22 cellular contexts compared by ENCODE assay signal in the genomic region with DNA sequence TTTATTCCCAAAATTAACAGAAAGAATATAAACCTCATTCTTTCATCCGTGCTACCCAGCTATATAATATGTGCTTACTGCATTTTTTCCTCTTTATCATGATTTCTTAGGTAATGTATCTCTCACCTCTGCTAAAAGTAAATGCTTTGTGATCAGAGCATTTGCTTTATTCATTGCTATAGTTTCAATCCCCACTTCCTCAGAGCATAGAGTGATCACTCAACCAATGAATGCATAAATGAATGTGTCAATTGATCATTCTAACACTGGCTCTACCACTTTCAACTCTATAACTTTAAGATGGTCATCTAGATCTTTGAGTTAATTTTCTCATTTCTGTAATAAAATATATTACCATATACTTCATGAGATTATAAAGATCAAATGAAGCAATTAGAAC.
DNase-seq lines count a peak whose midpoint lies in the region; ATAC-seq, FAIRE-seq and TF ChIP-seq lines count a peak whose summit lies in the region.
"Had no signal": no experiment of that assay in that cellular context is flagged by ENCODE, and none has a peak within 500 bp of the region (broad histone marks: within the 10 kb centered on the region; RNA-seq: fewer than 3 reads in every experiment).

No MANE protein-coding gene starts in this region.

- no peak overlapping the region for H4K8ac ChIP-seq in neuronal stem cell (ENCODE audit: low read depth, low read length)

- H3K36me3 ChIP-seq in GM12878 (ENCODE audit: control insufficient read depth in 2 of 2, insufficient read depth in 2 of 2, low read length in 1 of 2) (no peaks in the 10 kb centered on the region), neuronal stem cell (replicated peaks in 1 of 2; ENCODE audit: control insufficient read depth in 2 of 2, insufficient read depth in 2 of 2, low read length in 2 of 2) (no peaks in the 10 kb centered on the region)

- H3K23ac ChIP-seq in neuronal stem cell (ENCODE audit: low read depth, low read length, poor library complexity): no peak overlapping the region

- H4K91ac ChIP-seq in neuronal stem cell (ENCODE audit: low read depth, low read length, poor library complexity): no peak overlapping the region

- intact Hi-C loops in GM12878 (cut with micrococcal nuclease; ENCODE audit: unreplicated experiment): no loop called here

- in situ Hi-C loops in GM12878 (cut with MboI): no loop called here

- H3K27ac ChIP-seq in GM12878 (ENCODE audit: control insufficient read depth, insufficient read depth) (no peak overlapping the region), neuronal stem cell (replicated peaks; ENCODE audit: low read length) (no peak overlapping the region)
- H3K27ac ChIP-seq: A549, GM23248 had no signal

- BruUV-seq in GM12878 (replicated peaks; lab: Mats Ljungman, UMichigan): no TSS peak

- no peak overlapping the region for H2BK120ac ChIP-seq in neuronal stem cell (ENCODE audit: low read depth, low read length)

- H3K4me1 ChIP-seq in GM12878 (ENCODE audit: control insufficient read depth, insufficient read depth, low read length) (no peaks in the 10 kb centered on the region), neuronal stem cell (ENCODE audit: control insufficient read depth in 2 of 2, insufficient read depth in 1 of 2, low read depth in 1 of 2, low read length in 2 of 2) (no peaks in the 10 kb centered on the region)
- H3K4me1 ChIP-seq: A549 had no signal

- H2AFZ ChIP-seq in GM12878 (ENCODE audit: control insufficient read depth, low read depth, low read length) (no peak overlapping the region), neuronal stem cell (ENCODE audit: low read length) (no peak overlapping the region)
- H2AFZ ChIP-seq: GM23248 had no signal

- peak; percentile 55 for ATAC-seq in GM18868 (IDR thresholded peaks at IDR 0.05; ENCODE audit: unreplicated experiment)
- ATAC-seq in GM12878: peak; percentile 73
- no peak for ATAC-seq in HG03469 (IDR thresholded peaks at IDR 0.05; ENCODE audit: unreplicated experiment)
- ATAC-seq: A549 had no signal

- POLR2A ChIA-PET in GM12878 (lab: Charles Lee): no interaction called here

- H3K9me3 ChIP-seq in GM12878 (replicated peaks; ENCODE audit: control insufficient read depth, insufficient read depth, low read length): no peaks in the 10 kb centered on the region
- no peaks in the 10 kb centered on the region for H3K9me3 ChIP-seq in neuronal stem cell (replicated peaks in 1 of 2; ENCODE audit: control insufficient read depth in 2 of 2, insufficient read depth in 1 of 2, low read depth in 1 of 2, low read length in 2 of 2)
- H3K9me3 ChIP-seq: A549 had no signal

- WGBS in GM12878 (ENCODE audit: insufficient coverage, insufficient replicate concordance, low lambda C conversion rate, missing lambda C conversion rate): 68% methylated on average over 1 of the region's 1 CpG
- WGBS in neuronal stem cell (ENCODE audit: extremely low coverage in 2 of 2, insufficient read length in 2 of 2, insufficient replicate concordance in 1 of 2), 2 donors: no CpG with 5 or more reads among the region's 1 CpG

- DNase-seq in GM12865 (ENCODE audit: low read depth) (peak; percentile 4), GM12878 (ENCODE audit: low read depth, low spot score) (no peak), neuronal stem cell (ENCODE audit: low spot score) (no peak)
- no peak for DNase-seq in stimulated activated CD4-positive, alpha-beta T cell treated with anti-CD3 and anti-CD28 coated beads, Interleukin-1b, Interleukin-23, amount 100 ng/mL, for 48 hours
- DNase-seq in stimulated activated CD4-positive, alpha-beta T cell treated with anti-CD3 and anti-CD28 coated beads, Interleukin-4, amount 100 ng/mL, for 1 hour: no peak
- DNase-seq: 8988T; ACHN; AML-193; C1 segment of cervical spinal cord; Calu3; CD4-positive, alpha-beta memory T cell; COR-L47; DMS53; DMS79 treated with DMSO at 0.1 percent for 48 hours; GF-D8; GM23248; H7; HCEC 1CT had no signal

- H3K14ac ChIP-seq in neuronal stem cell (ENCODE audit: low read length): no peak overlapping the region

- no peak overlapping the region for H2BK12ac ChIP-seq in neuronal stem cell (ENCODE audit: low read length)

- H3K4ac ChIP-seq in neuronal stem cell (ENCODE audit: low read length): no peak overlapping the region

- H3K9ac ChIP-seq in GM12878 (ENCODE audit: control insufficient read depth, insufficient read depth, low read length): no peak overlapping the region
- no peak overlapping the region for H3K9ac ChIP-seq in neuronal stem cell (ENCODE audit: low read depth, low read length, poor library complexity)
- H3K9ac ChIP-seq: GM23248 had no signal

- RAD21 ChIA-PET in GM12878 (lab: Charles Lee; ENCODE audit: unreplicated experiment): interaction anchor here (1.0 to 1.3 kb wide), 2 partner anchors 39 to 74 kb away, joined by 3 read pairs; no protein-coding TSS in a partner anchor

- TF ChIP-seq EP300 in GM12878 (IDR thresholded peaks at IDR 0.05; ENCODE audit: borderline replicate concordance in 1 of 2, control insufficient read depth in 1 of 2, low read depth in 2 of 2, low read length in 2 of 2): no peak

- TF ChIP-seq POLR2A in GM12878 (IDR thresholded peaks at IDR 0.05; ENCODE audit: low read depth, low read length): no peak

- H3K79me1 ChIP-seq in neuronal stem cell (ENCODE audit: low read depth, low read length): no peaks in the 10 kb centered on the region

- no peak overlapping the region for H2BK5ac ChIP-seq in neuronal stem cell (ENCODE audit: low read length)

- H3K18ac ChIP-seq in neuronal stem cell (ENCODE audit: low read length): no peak overlapping the region

- H3K27me3 ChIP-seq in GM12878 (replicated peaks in 1 of 2; ENCODE audit: control insufficient read depth in 2 of 2, insufficient read depth in 2 of 2, low read length in 1 of 2) (no peaks in the 10 kb centered on the region), neuronal stem cell (ENCODE audit: control insufficient read depth in 3 of 3, insufficient read depth in 3 of 3, low read depth in 1 of 3, low read length in 3 of 3) (no peaks in the 10 kb centered on the region)

- H2BK15ac ChIP-seq in neuronal stem cell (ENCODE audit: low read length): no peak overlapping the region

- TF ChIP-seq CTCF in GM12865 (IDR thresholded peaks at IDR 0.05; ENCODE audit: insufficient read depth, low read depth, low read length, missing control alignments) (no peak), GM12878 (IDR thresholded peaks at IDR 0.05 in 2 of 3, conservative IDR thresholded peaks at IDR 0.05 in 1 of 3; ENCODE audit: control insufficient read depth in 2 of 3, extremely low read depth in 1 of 3, insufficient read depth in 1 of 3, low read depth in 3 of 3, low read length in 3 of 3) (no peak)

- no peaks in the 10 kb centered on the region for H3K79me2 ChIP-seq in GM12878 (ENCODE audit: control insufficient read depth, insufficient read depth, low read length)

- no peak for FAIRE-seq in GM12878 (lab: Jason Lieb, UNC)
- FAIRE-seq: A549, H1 had no signal

- H3K4me3 ChIP-seq in GM12865 (ENCODE audit: low read depth, low read length): no peak overlapping the region
- no peak overlapping the region for H3K4me3 ChIP-seq in GM12878
- H3K4me3 ChIP-seq in neuronal stem cell (ENCODE audit: low read length in 2 of 2): no peak overlapping the region
- H3K4me3 ChIP-seq: A549, GM23248 had no signal

- H4K20me1 ChIP-seq in GM12878 (ENCODE audit: control insufficient read depth, insufficient read depth): no peaks in the 10 kb centered on the region

- CTCF ChIA-PET in GM12878 (lab: Yijun Ruan, JAX): no interaction called here

- H3K4me2 ChIP-seq in GM12878 (ENCODE audit: control insufficient read depth, insufficient read depth) (no peak overlapping the region), neuronal stem cell (ENCODE audit: insufficient read depth, low read length, poor library complexity, severe bottlenecking) (no peak overlapping the region)
- H3K4me2 ChIP-seq: A549 had no signal

- SMC1A ChIA-PET in GM12878 (lab: Charles Lee; ENCODE audit: uncharacterized antibody, unreplicated experiment): interaction anchor here (1.2 kb wide), 1 partner anchor 337 kb away, joined by 3 read pairs; no protein-coding TSS in a partner anchor

- H2AK5ac ChIP-seq in neuronal stem cell (ENCODE audit: low read depth, low read length): no peak overlapping the region

- no peak for TF ChIP-seq RAD21 in GM12878 (IDR thresholded peaks at IDR 0.05; ENCODE audit: insufficient read depth, low read depth, low read length)

TF ChIP-seq in GM12878, 131 proteins besides CTCF, POLR2A, EP300 and RAD21 (continues in another document):
- no peak for TF ChIP-seq BMI1 (IDR thresholded peaks at IDR 0.05; ENCODE audit: borderline replicate concordance)
- no peak for TF ChIP-seq TCF3 (IDR thresholded peaks at IDR 0.05; ENCODE audit: borderline replicate concordance, insufficient read depth, low read depth, low read length)
- TF ChIP-seq, protein P1, sequence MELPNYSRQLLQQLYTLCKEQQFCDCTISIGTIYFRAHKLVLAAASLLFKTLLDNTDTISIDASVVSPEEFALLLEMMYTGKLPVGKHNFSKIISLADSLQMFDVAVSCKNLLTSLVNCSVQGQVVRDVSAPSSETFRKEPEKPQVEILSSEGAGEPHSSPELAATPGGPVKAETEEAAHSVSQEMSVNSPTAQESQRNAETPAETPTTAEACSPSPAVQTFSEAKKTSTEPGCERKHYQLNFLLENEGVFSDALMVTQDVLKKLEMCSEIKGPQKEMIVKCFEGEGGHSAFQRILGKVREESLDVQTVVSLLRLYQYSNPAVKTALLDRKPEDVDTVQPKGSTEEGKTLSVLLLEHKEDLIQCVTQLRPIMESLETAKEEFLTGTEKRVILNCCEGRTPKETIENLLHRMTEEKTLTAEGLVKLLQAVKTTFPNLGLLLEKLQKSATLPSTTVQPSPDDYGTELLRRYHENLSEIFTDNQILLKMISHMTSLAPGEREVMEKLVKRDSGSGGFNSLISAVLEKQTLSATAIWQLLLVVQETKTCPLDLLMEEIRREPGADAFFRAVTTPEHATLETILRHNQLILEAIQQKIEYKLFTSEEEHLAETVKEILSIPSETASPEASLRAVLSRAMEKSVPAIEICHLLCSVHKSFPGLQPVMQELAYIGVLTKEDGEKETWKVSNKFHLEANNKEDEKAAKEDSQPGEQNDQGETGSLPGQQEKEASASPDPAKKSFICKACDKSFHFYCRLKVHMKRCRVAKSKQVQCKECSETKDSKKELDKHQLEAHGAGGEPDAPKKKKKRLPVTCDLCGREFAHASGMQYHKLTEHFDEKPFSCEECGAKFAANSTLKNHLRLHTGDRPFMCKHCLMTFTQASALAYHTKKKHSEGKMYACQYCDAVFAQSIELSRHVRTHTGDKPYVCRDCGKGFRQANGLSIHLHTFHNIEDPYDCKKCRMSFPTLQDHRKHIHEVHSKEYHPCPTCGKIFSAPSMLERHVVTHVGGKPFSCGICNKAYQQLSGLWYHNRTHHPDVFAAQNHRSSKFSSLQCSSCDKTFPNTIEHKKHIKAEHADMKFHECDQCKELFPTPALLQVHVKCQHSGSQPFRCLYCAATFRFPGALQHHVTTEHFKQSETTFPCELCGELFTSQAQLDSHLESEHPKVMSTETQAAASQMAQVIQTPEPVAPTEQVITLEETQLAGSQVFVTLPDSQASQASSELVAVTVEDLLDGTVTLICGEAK (IDR thresholded peaks at IDR 0.05; ENCODE audit: borderline replicate concordance): no peak
